In the genomic region with DNA sequence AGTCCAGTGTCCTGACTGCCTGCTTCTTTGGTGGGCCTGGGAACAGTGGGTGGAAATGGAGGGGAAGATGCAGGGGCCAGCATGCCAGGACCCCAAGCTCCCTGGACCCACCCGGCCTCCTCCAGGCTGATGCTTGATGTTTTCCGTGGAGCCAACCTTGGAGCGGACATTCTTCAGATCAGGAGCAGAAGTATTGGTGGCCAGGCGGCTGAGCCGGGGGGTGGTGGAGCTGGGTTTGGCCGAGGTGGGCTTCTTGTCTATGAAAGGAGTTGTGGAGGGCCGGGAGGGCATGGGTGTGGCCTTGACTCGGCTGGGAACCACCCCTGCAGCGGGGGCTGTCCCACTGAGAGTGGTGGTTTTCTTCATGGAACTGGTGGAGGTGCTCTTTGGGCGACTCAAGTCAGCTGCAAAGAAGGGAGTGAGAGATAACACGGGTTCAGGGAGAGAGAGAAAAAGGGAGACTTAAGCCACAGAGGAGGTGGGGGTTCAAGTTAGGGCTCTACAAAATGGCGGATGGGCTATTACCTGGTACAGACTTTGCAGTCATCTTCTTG, we compare ENCODE assay signal across 25 cellular contexts.
"Had no signal": no experiment of that assay in that cellular context is flagged by ENCODE, and none has a peak within 500 bp of the region (broad histone marks: within the 10 kb centered on the region; RNA-seq: fewer than 3 reads in every experiment).

No MANE protein-coding gene starts in this region.

- H3K27ac Mint-ChIP-seq: activated CD8-positive, alpha-beta memory T cell treated with anti-CD3 and anti-CD28 coated beads, Interleukin-2, amount 10 ng/mL, durations not matched to agents 7 days and 5 days; activated CD8-positive, alpha-beta T cell treated with anti-CD3 and anti-CD28 coated beads, Interleukin-2, amount 10 ng/mL, durations not matched to agents 7 days and 5 days; activated naive CD4-positive, alpha-beta T cell treated with anti-CD3 and anti-CD28 coated beads for 36 hours; activated naive CD8-positive, alpha-beta T cell; T-helper 17 cell; WTC11 had no signal

- DNase-seq: activated CD4-positive, alpha-beta T cell treated with anti-CD3 and anti-CD28 coated beads for 48 hours; activated CD4-positive, alpha-beta T cell treated with anti-CD3 and anti-CD28 coated beads, Interleukin-2, amount 50 U/mL, for 4 hours; activated CD4-positive, CD25-positive, alpha-beta regulatory T cell treated with anti-CD3 and anti-CD28 coated beads, Interleukin-2, amount 50 U/mL, for 72 hours; activated CD8-positive, alpha-beta memory T cell treated with anti-CD3 and anti-CD28 coated beads, Interleukin-2, amount 10 ng/mL, durations not matched to agents 7 days and 5 days; activated CD8-positive, alpha-beta T cell treated with anti-CD3 and anti-CD28 coated beads, Interleukin-2, amount 10 ng/mL, durations not matched to agents 7 days and 5 days; activated gamma-delta T cell; activated naive CD4-positive, alpha-beta T cell treated with anti-CD3 and anti-CD28 coated beads for 36 hours; activated T-cell treated with anti-CD3 and anti-CD28 coated beads, Interleukin-2, amount 50 U/mL, for 4 hours; amygdala; brain microvascular endothelial cell; caudate nucleus; MM.1S; NCI-H1105; NCI-H1436; NCI-H1694 treated with DMSO at 0.1 percent for 48 hours; NCI-H2029 treated with DMSO at 0.1 percent for 48 hours; NCI-H345; NCI-H510A; NCI-H526 treated with DMSO at 0.1 percent for 48 hours; NCI-H82; SIG-M5; T-helper 17 cell; T-helper 9 cell had no signal

- H3K4me3 Mint-ChIP-seq: activated CD8-positive, alpha-beta memory T cell treated with anti-CD3 and anti-CD28 coated beads, Interleukin-2, amount 10 ng/mL, durations not matched to agents 7 days and 5 days; activated CD8-positive, alpha-beta T cell treated with anti-CD3 and anti-CD28 coated beads, Interleukin-2, amount 10 ng/mL, durations not matched to agents 7 days and 5 days; activated naive CD4-positive, alpha-beta T cell treated with anti-CD3 and anti-CD28 coated beads for 36 hours; activated naive CD8-positive, alpha-beta T cell; activated T-cell treated with anti-CD3 and anti-CD28 coated beads, Interleukin-2, amount 50 U/mL, for 4 hours; T-helper 17 cell; WTC11 had no signal

- H3K27me3 Mint-ChIP-seq: activated CD8-positive, alpha-beta memory T cell treated with anti-CD3 and anti-CD28 coated beads, Interleukin-2, amount 10 ng/mL, durations not matched to agents 7 days and 5 days; activated naive CD8-positive, alpha-beta T cell; T-helper 17 cell had no signal

- H3K27ac ChIP-seq: brain microvascular endothelial cell had no signal

- H3K9me3 Mint-ChIP-seq: activated naive CD4-positive, alpha-beta T cell treated with anti-CD3 and anti-CD28 coated beads for 36 hours; activated T-cell treated with anti-CD3 and anti-CD28 coated beads, Interleukin-2, amount 50 U/mL, for 4 hours; WTC11 had no signal

- H3K27me3 ChIP-seq: brain microvascular endothelial cell had no signal

- H3K4me1 Mint-ChIP-seq: activated CD8-positive, alpha-beta memory T cell treated with anti-CD3 and anti-CD28 coated beads, Interleukin-2, amount 10 ng/mL, durations not matched to agents 7 days and 5 days had no signal

- ATAC-seq: activated CD8-positive, alpha-beta memory T cell treated with anti-CD3 and anti-CD28 coated beads, Interleukin-2, amount 10 ng/mL, durations not matched to agents 7 days and 5 days; activated CD8-positive, alpha-beta T cell treated with anti-CD3 and anti-CD28 coated beads, Interleukin-2, amount 10 ng/mL, durations not matched to agents 7 days and 5 days; activated T-cell treated with anti-CD3 and anti-CD28 coated beads, Interleukin-2, amount 50 U/mL, for 4 hours; T-helper 17 cell; WTC11 had no signal
